8 cellular contexts compared by ENCODE assay signal in genomic region chr15:73265536-73266153, GRCh38.
DNase-seq lines count a peak whose midpoint lies in the region; ATAC-seq and TF ChIP-seq lines count a peak whose summit lies in the region.

No MANE protein-coding gene starts in this region.

- H3K4me2 ChIP-seq in fibroblast of lung (ENCODE audit: extremely low read depth, insufficient read depth, low read length): no peak overlapping the region

- H4K20me1 ChIP-seq in fibroblast of lung (ENCODE audit: control insufficient read depth, extremely low read depth, insufficient read depth, low read length): no peaks in the 10 kb centered on the region

- no peaks in the 10 kb centered on the region for H3K79me2 ChIP-seq in fibroblast of lung (ENCODE audit: control insufficient read depth, insufficient read depth, low read length)

- H3K27ac ChIP-seq in fibroblast of lung (ENCODE audit: insufficient read depth, low read length): no peak overlapping the region

- H3K4me3 ChIP-seq in fibroblast of lung (replicated peaks in 1 of 4; ENCODE audit: control extremely low read depth in 1 of 4, insufficient read depth in 1 of 4, low read depth in 3 of 4, low read length in 4 of 4): no peak overlapping the region

- no peak for ATAC-seq in HG03439 (IDR thresholded peaks at IDR 0.05; ENCODE audit: unreplicated experiment)
- ATAC-seq in HG02840 (IDR thresholded peaks at IDR 0.05; ENCODE audit: low FRiP score, unreplicated experiment): no peak

- H3K4me1 ChIP-seq in fibroblast of lung (ENCODE audit: control insufficient read depth, extremely low read depth, insufficient read depth, low read length): no peaks in the 10 kb centered on the region

- H2AFZ ChIP-seq in fibroblast of lung (ENCODE audit: low read length): no peak overlapping the region

- TF ChIP-seq CTCF in GM20000 (IDR thresholded peaks at IDR 0.05; ENCODE audit: extremely low read depth, missing control alignments) (peak; percentile 92), fibroblast of lung (conservative IDR thresholded peaks at IDR 0.05 in 1 of 2, IDR thresholded peaks at IDR 0.05 in 1 of 2; ENCODE audit: low read depth in 1 of 2, low read length in 2 of 2) (peak; percentile 54 to 83)

- H3K9ac ChIP-seq in fibroblast of lung (ENCODE audit: insufficient read depth, low read length): no peak overlapping the region

- no peaks in the 10 kb centered on the region for H3K9me3 ChIP-seq in fibroblast of lung (ENCODE audit: control insufficient read depth, insufficient read depth, low read depth, low read length)

- DNase-seq in Ammon's horn (ENCODE audit: low spot score) (peak; percentile 15), GM20000 (ENCODE audit: low spot score) (peak; percentile 46), NCI-H774 (lab: John Stamatoyannopoulos, UW) (peak; percentile 23), fibroblast of lung (ENCODE audit: low read depth in 2 of 2) (peak; percentile 40 to 58), pons (ENCODE audit: low spot score) (peak; percentile 51)
- DNase-seq in activated CD8-positive, alpha-beta memory T cell treated with anti-CD3 and anti-CD28 coated beads, Interleukin-2, amount 50 U/mL, for 48 hours: peak; percentile 64

- H3K27me3 ChIP-seq in fibroblast of lung (ENCODE audit: control insufficient read depth, insufficient read depth, low read length): no peaks in the 10 kb centered on the region

- no peaks in the 10 kb centered on the region for H3K36me3 ChIP-seq in fibroblast of lung (ENCODE audit: control insufficient read depth, insufficient read depth, low read length)
